Comparison of ENCODE assay signal across 8 cellular contexts in genomic region chr2:19989681-19990415, GRCh38. TPM values are rescaled to one million over a fixed set of nuclear protein-coding genes. Genes with fewer than 3 reads are reported as not detected.
DNase-seq lines count a peak whose midpoint lies in the region; ATAC-seq and TF ChIP-seq lines count a peak whose summit lies in the region.

TSS of gene WDR35 (minus strand) at chr2:19990105. CDS start at chr2:19990015, 90 bp downstream.

- DNase-seq in DMS79 (lab: John Stamatoyannopoulos, UW) = peak; percentile 74
- peak; percentile 39 for DNase-seq in Jurkat, Clone E6-1 (ENCODE audit: low read depth, low spot score)
- DNase-seq in PC-9 = peak; percentile 78 to 94
- DNase-seq in activated T-cell treated with anti-CD3 and anti-CD28 coated beads, Interleukin-2, amount 50 U/mL, for 72 hours = peak; percentile 94 to 96
- peak; percentile 83 to 85 for DNase-seq in fibroblast of lung (ENCODE audit: low read depth in 2 of 2)
- peak; percentile 90 for DNase-seq in naive B cell
- peak; percentile 97 for DNase-seq in stimulated activated effector memory CD8-positive, alpha-beta T cell treated with anti-CD3 and anti-CD28 coated beads, Interleukin-12 subunit alpha, Interleukin-12 subunit beta, amount 100 ng/mL, for 72 hours (ENCODE audit: low spot score in 2 of 2)

- intact Hi-C loops in PC-9 (cut with micrococcal nuclease; ENCODE audit: unreplicated experiment) = no loop called here

- no peak for TF ChIP-seq CTCF in PC-9 (conservative IDR thresholded peaks at IDR 0.05)
- no peak for TF ChIP-seq CTCF in fibroblast of lung (conservative IDR thresholded peaks at IDR 0.05 in 1 of 2, IDR thresholded peaks at IDR 0.05 in 1 of 2; ENCODE audit: low read depth in 1 of 2, low read length in 2 of 2)

- H3K4me2 ChIP-seq in PC-9 = peak within 1 kb of the TSS; percentile 89
- peak within 1 kb of the TSS; percentile 93 for H3K4me2 ChIP-seq in fibroblast of lung (ENCODE audit: extremely low read depth, insufficient read depth, low read length)

- ATAC-seq in GM21723 (IDR thresholded peaks at IDR 0.05; ENCODE audit: unreplicated experiment) (peak; percentile 91), naive B cell (ENCODE audit: low read depth in 2 of 2) (peak; percentile 93)
- peak; percentile 98 to 99 for ATAC-seq in activated T-cell treated with anti-CD3 and anti-CD28 coated beads, Interleukin-2, amount 50 U/mL, for 72 hours (replicated peaks in 1 of 2)
- ATAC-seq in stimulated activated effector memory CD8-positive, alpha-beta T cell treated with anti-CD3 and anti-CD28 coated beads, Interleukin-12 subunit alpha, Interleukin-12 subunit beta, amount 100 ng/mL, for 72 hours = peak; percentile 98

- 0 out of 2 replicates have a peak, but pooled peaks cover 4% of the 10 kb centered on the region for H3F3A ChIP-seq in PC-9 (ENCODE audit: insufficient read depth, low read depth)

- H3K27ac ChIP-seq in PC-9 = no peak within 1 kb of the TSS
- peak within 1 kb of the TSS; percentile 87 for H3K27ac ChIP-seq in fibroblast of lung (ENCODE audit: insufficient read depth, low read length)

- peak within 1 kb of the TSS; percentile 94 to 98 for H3K4me3 Mint-ChIP-seq in activated T-cell treated with anti-CD3 and anti-CD28 coated beads, Interleukin-2, amount 50 U/mL, for 72 hours
- H3K4me3 Mint-ChIP-seq in naive B cell = peak within 1 kb of the TSS; percentile 91 to 98 (median 94)
- H3K4me3 Mint-ChIP-seq in stimulated activated effector memory CD8-positive, alpha-beta T cell treated with anti-CD3 and anti-CD28 coated beads, Interleukin-12 subunit alpha, Interleukin-12 subunit beta, amount 100 ng/mL, for 72 hours = peak within 1 kb of the TSS; percentile 86

- peak within 1 kb of the TSS; percentile 81 for H3K9ac ChIP-seq in fibroblast of lung (ENCODE audit: insufficient read depth, low read length)

- CTCF ChIA-PET in PC-9 (lab: Charles Lee) = no interaction called here

- H3K4me1 Mint-ChIP-seq in activated T-cell treated with anti-CD3 and anti-CD28 coated beads, Interleukin-2, amount 50 U/mL, for 72 hours (ENCODE audit: low read depth) = peaks cover 21% of the 10 kb centered on the region
- peaks cover 20 to 24% (median 22%) of the 10 kb centered on the region in 3 donors for H3K4me1 Mint-ChIP-seq in naive B cell
- peaks cover 34% of the 10 kb centered on the region for H3K4me1 Mint-ChIP-seq in stimulated activated effector memory CD8-positive, alpha-beta T cell treated with anti-CD3 and anti-CD28 coated beads, Interleukin-12 subunit alpha, Interleukin-12 subunit beta, amount 100 ng/mL, for 72 hours

- H3K27ac Mint-ChIP-seq in activated T-cell treated with anti-CD3 and anti-CD28 coated beads, Interleukin-2, amount 50 U/mL, for 72 hours = peak within 1 kb of the TSS; percentile 92
- peak within 1 kb of the TSS; percentile 93 to 98 (median 96) for H3K27ac Mint-ChIP-seq in naive B cell
- H3K27ac Mint-ChIP-seq in stimulated activated effector memory CD8-positive, alpha-beta T cell treated with anti-CD3 and anti-CD28 coated beads, Interleukin-12 subunit alpha, Interleukin-12 subunit beta, amount 100 ng/mL, for 72 hours = peak within 1 kb of the TSS; percentile 92

- peaks cover 0 to 4% of the 10 kb centered on the region in 2 donors for H3K36me3 Mint-ChIP-seq in activated T-cell treated with anti-CD3 and anti-CD28 coated beads, Interleukin-2, amount 50 U/mL, for 72 hours (ENCODE audit: insufficient read depth in 2 of 2)
- H3K36me3 Mint-ChIP-seq in naive B cell = peaks cover 0 to 9% of the 10 kb centered on the region in 2 donors
- peaks cover 20% of the 10 kb centered on the region for H3K36me3 Mint-ChIP-seq in stimulated activated effector memory CD8-positive, alpha-beta T cell treated with anti-CD3 and anti-CD28 coated beads, Interleukin-12 subunit alpha, Interleukin-12 subunit beta, amount 100 ng/mL, for 72 hours

- H3K9me2 ChIP-seq in PC-9 (ENCODE audit: insufficient read depth) = no peaks in the 10 kb centered on the region

- peaks cover 19% of the 10 kb centered on the region for H3K4me1 ChIP-seq in PC-9 (replicated peaks; ENCODE audit: insufficient read depth)
- H3K4me1 ChIP-seq in fibroblast of lung (ENCODE audit: control insufficient read depth, extremely low read depth, insufficient read depth, low read length) = no peaks in the 10 kb centered on the region

- H3K36me3 ChIP-seq in PC-9 (ENCODE audit: low read depth) (no peaks in the 10 kb centered on the region), fibroblast of lung (ENCODE audit: control insufficient read depth, insufficient read depth, low read length) (peaks cover under 1% of the 10 kb centered on the region)

- peak within 1 kb of the TSS; percentile 75 for H3K4me3 ChIP-seq in Jurkat, Clone E6-1 (ENCODE audit: low read length)
- H3K4me3 ChIP-seq in PC-9 (peak within 1 kb of the TSS; percentile 85), fibroblast of lung (replicated peaks in 1 of 4; ENCODE audit: control extremely low read depth in 1 of 4, insufficient read depth in 1 of 4, low read depth in 3 of 4, low read length in 4 of 4) (peak within 1 kb of the TSS; percentile 82 to 90 (median 87))

- H4K20me1 ChIP-seq in PC-9 (ENCODE audit: insufficient read depth) (no peaks in the 10 kb centered on the region), fibroblast of lung (ENCODE audit: control insufficient read depth, extremely low read depth, insufficient read depth, low read length) (no peaks in the 10 kb centered on the region)

- POLR2A ChIA-PET in PC-9 (lab: Charles Lee; ENCODE audit: unreplicated experiment) = interaction anchor here (0.6 kb wide), 1 partner anchor 172 kb away, joined by 3 read pairs; no protein-coding TSS in a partner anchor

- H3K27me3 ChIP-seq in PC-9 (ENCODE audit: insufficient read depth, low read depth) = no peaks in the 10 kb centered on the region
- no peaks in the 10 kb centered on the region for H3K27me3 ChIP-seq in fibroblast of lung (ENCODE audit: control insufficient read depth, insufficient read depth, low read length)

- H3K27me3 Mint-ChIP-seq in activated T-cell treated with anti-CD3 and anti-CD28 coated beads, Interleukin-2, amount 50 U/mL, for 72 hours (ENCODE audit: low read depth) = peaks cover 26% of the 10 kb centered on the region
- H3K27me3 Mint-ChIP-seq in naive B cell = peaks cover 8 to 29% (median 14%) of the 10 kb centered on the region in 3 donors

- peak within 1 kb of the TSS; percentile 96 for H2AFZ ChIP-seq in PC-9
- H2AFZ ChIP-seq in fibroblast of lung (ENCODE audit: low read length) = peak within 1 kb of the TSS; percentile 96

- TSS peak; percentile 43 for BruUV-seq in PC-9 (replicated peaks; lab: Mats Ljungman, UMichigan)

- no peaks in the 10 kb centered on the region for H3K9me3 ChIP-seq in PC-9 (ENCODE audit: insufficient read depth, low read depth)
- no peaks in the 10 kb centered on the region for H3K9me3 ChIP-seq in fibroblast of lung (ENCODE audit: control insufficient read depth, insufficient read depth, low read depth, low read length)

- H3K79me2 ChIP-seq in PC-9 (ENCODE audit: low read depth) = no peaks in the 10 kb centered on the region; the same call in 1 of the 2 replicates
- peaks cover 2% of the 10 kb centered on the region for H3K79me2 ChIP-seq in fibroblast of lung (ENCODE audit: control insufficient read depth, insufficient read depth, low read length)

- no peaks in the 10 kb centered on the region for H3K9me3 Mint-ChIP-seq in activated T-cell treated with anti-CD3 and anti-CD28 coated beads, Interleukin-2, amount 50 U/mL, for 72 hours
- no peaks in the 10 kb centered on the region for H3K9me3 Mint-ChIP-seq in naive B cell
- no peaks in the 10 kb centered on the region for H3K9me3 Mint-ChIP-seq in stimulated activated effector memory CD8-positive, alpha-beta T cell treated with anti-CD3 and anti-CD28 coated beads, Interleukin-12 subunit alpha, Interleukin-12 subunit beta, amount 100 ng/mL, for 72 hours

RNA-seq across cellular contexts. Expression of gene WDR35, which starts in this region (rescaled TPM):
- not detected for polyA plus RNA-seq in Jurkat, Clone E6-1 (2012; ENCODE audit: insufficient read depth, insufficient read length)
- total RNA-seq in PC-9 (2021) (7.4 and 8.2 TPM in 2 replicates), fibroblast of lung (11.6 and 13.4 TPM in 2 replicates)
- total RNA-seq in activated T-cell treated with anti-CD3 and anti-CD28 coated beads, Interleukin-2, amount 50 U/mL, for 72 hours = 1 to 10 TPM; 4.7 to 6.4 TPM
- polyA plus RNA-seq in fibroblast of lung (7.0 and 8.3 TPM in 2 replicates), naive B cell (ENCODE audit: low read depth in 6 of 6) (1 to 10 TPM in 5 of 6 donors, under 1 TPM in 1; 0.04 to 3.2 (median 2.0) TPM)
- 3.8 and 4.7 TPM in 2 replicates for polyA plus RNA-seq in fibroblast of lung (2012)
- 1.2 and 1.6 TPM in 2 replicates for polyA minus RNA-seq in fibroblast of lung (ENCODE audit: low replicate concordance)

Comparison
In these comparisons a context has a peak if more than half of its experiments do, and no peak if none do; other contexts are left out.
1. DNase-seq: peak in every context shown above with its lines; median percentile 97 in stimulated activated effector memory CD8-positive, alpha-beta T cell treated with anti-CD3 and anti-CD28 coated beads, Interleukin-12 subunit alpha, Interleukin-12 subunit beta, amount 100 ng/mL, for 72 hours; 95 in activated T-cell treated with anti-CD3 and anti-CD28 coated beads, Interleukin-2, amount 50 U/mL, for 72 hours; 90 in naive B cell; 86 in PC-9; 84 in fibroblast of lung; 74 in DMS79; 39 in Jurkat, Clone E6-1.